1 cellular context compared by ENCODE assay signal in the genomic region with DNA sequence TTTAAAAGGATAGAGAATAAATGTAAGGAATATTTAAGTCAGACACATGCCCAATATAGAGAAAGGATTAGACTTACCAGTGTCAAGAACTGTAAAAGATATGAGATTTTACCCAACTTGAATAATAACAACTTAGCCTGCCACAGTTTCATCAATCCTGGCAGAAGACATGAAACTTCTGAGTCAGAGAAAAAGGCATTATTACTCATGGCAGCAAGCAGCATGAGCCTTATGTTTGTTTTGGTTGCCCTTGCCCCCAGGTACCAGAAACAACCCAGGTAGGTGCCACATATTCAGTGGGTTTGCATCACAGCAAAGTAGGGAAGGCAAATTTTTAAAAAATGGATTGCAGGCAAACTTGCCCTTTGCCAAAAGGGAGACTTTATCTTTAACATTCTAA.
TF ChIP-seq lines count a peak whose summit lies in the region.

No MANE protein-coding gene starts in this region.

TF ChIP-seq in GM23338, 12 proteins besides CTCF, POLR2A, EP300 and RAD21 (continued from another document):
- TF ChIP-seq, protein P1, sequence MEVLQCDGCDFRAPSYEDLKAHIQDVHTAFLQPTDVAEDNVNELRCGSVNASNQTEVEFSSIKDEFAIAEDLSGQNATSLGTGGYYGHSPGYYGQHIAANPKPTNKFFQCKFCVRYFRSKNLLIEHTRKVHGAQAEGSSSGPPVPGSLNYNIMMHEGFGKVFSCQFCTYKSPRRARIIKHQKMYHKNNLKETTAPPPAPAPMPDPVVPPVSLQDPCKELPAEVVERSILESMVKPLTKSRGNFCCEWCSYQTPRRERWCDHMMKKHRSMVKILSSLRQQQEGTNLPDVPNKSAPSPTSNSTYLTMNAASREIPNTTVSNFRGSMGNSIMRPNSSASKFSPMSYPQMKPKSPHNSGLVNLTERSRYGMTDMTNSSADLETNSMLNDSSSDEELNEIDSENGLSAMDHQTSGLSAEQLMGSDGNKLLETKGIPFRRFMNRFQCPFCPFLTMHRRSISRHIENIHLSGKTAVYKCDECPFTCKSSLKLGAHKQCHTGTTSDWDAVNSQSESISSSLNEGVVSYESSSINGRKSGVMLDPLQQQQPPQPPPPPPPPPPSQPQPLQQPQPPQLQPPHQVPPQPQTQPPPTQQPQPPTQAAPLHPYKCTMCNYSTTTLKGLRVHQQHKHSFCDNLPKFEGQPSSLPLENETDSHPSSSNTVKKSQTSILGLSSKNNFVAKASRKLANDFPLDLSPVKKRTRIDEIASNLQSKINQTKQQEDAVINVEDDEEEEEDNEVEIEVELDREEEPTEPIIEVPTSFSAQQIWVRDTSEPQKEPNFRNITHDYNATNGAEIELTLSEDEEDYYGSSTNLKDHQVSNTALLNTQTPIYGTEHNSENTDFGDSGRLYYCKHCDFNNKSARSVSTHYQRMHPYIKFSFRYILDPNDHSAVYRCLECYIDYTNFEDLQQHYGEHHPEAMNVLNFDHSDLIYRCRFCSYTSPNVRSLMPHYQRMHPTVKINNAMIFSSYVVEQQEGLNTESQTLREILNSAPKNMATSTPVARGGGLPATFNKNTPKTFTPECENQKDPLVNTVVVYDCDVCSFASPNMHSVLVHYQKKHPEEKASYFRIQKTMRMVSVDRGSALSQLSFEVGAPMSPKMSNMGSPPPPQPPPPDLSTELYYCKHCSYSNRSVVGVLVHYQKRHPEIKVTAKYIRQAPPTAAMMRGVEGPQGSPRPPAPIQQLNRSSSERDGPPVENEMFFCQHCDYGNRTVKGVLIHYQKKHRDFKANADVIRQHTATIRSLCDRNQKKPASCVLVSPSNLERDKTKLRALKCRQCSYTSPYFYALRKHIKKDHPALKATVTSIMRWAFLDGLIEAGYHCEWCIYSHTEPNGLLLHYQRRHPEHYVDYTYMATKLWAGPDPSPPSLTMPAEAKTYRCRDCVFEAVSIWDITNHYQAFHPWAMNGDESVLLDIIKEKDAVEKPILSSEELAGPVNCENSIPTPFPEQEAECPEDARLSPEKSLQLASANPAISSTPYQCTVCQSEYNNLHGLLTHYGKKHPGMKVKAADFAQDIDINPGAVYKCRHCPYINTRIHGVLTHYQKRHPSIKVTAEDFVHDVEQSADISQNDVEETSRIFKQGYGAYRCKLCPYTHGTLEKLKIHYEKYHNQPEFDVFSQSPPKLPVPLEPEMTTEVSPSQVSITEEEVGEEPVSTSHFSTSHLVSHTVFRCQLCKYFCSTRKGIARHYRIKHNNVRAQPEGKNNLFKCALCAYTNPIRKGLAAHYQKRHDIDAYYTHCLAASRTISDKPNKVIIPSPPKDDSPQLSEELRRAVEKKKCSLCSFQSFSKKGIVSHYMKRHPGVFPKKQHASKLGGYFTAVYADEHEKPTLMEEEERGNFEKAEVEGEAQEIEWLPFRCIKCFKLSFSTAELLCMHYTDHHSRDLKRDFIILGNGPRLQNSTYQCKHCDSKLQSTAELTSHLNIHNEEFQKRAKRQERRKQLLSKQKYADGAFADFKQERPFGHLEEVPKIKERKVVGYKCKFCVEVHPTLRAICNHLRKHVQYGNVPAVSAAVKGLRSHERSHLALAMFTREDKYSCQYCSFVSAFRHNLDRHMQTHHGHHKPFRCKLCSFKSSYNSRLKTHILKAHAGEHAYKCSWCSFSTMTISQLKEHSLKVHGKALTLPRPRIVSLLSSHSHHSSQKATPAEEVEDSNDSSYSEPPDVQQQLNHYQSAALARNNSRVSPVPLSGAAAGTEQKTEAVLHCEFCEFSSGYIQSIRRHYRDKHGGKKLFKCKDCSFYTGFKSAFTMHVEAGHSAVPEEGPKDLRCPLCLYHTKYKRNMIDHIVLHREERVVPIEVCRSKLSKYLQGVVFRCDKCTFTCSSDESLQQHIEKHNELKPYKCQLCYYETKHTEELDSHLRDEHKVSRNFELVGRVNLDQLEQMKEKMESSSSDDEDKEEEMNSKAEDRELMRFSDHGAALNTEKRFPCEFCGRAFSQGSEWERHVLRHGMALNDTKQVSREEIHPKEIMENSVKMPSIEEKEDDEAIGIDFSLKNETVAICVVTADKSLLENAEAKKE (CRISPR knock-in tag; IDR thresholded peaks at IDR 0.05): no peak
